22 cellular contexts compared by ENCODE assay signal in the genomic region with DNA sequence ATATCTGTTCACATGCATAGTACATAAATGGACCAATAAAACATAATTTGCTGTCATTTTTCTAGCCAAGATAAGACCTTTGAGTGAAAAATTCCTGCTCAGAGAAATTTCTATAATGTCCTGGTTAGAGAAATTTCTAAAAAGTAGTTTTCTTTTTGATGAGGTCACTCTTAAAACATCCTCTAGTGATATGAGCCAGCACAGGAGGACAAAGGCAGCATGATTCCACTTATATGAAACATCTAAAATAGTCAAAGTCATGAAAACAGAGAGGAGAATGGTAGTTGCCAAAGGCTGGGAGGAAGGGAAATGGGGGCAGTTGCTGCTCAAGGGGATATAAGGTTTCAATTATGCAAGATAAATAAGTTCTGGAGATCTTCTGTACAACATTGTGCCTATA.
A peak's percentile ranks its signal among the peaks of the same experiment; 100 is the strongest.
DNase-seq lines count a peak whose midpoint lies in the region; ATAC-seq and TF ChIP-seq lines count a peak whose summit lies in the region.
"Had no signal": no experiment of that assay in that cellular context is flagged by ENCODE, and none has a peak within 500 bp of the region (broad histone marks: within the 10 kb centered on the region; RNA-seq: fewer than 3 reads in every experiment).

No MANE protein-coding gene starts in this region.

- H4K20me1 ChIP-seq in SK-N-SH (ENCODE audit: insufficient read depth) (no peaks in the 10 kb centered on the region), osteoblast (ENCODE audit: insufficient read depth, low read length) (no peaks in the 10 kb centered on the region)

- H2AFZ ChIP-seq in SK-N-SH (ENCODE audit: low read depth) (no peak overlapping the region), osteoblast (ENCODE audit: low read length) (no peak overlapping the region)

- H3F3A ChIP-seq in SK-N-SH (replicated peaks; ENCODE audit: insufficient read depth): peaks cover 13% of the 10 kb centered on the region

- H3K4me1 ChIP-seq in SK-N-SH (ENCODE audit: control insufficient read depth in 1 of 2, insufficient read depth in 2 of 2, low read depth in 1 of 2, low read length in 1 of 2): peaks cover 0 to 9% of the 10 kb centered on the region in 2 experiments; a peak in 2 of 4 replicates
- H3K4me1 ChIP-seq in osteoblast (ENCODE audit: insufficient read depth, low read length): peaks cover 17% of the 10 kb centered on the region
- H3K4me1 ChIP-seq: breast epithelium had no signal

- no peaks in the 10 kb centered on the region for H3K9me2 ChIP-seq in SK-N-SH

- POLR2A ChIA-PET in SK-N-SH (lab: Yijun Ruan, JAX): no interaction called here

- TF ChIP-seq CTCF in SK-N-SH (IDR thresholded peaks at IDR 0.05) (no peak), osteoblast (IDR thresholded peaks at IDR 0.05; ENCODE audit: extremely low read depth, low read depth, low read length) (no peak)

- H3K36me3 ChIP-seq in SK-N-SH (replicated peaks in 1 of 2; ENCODE audit: control insufficient read depth in 1 of 2, insufficient read depth in 2 of 2, low read length in 1 of 2) (peaks cover 0 to 6% of the 10 kb centered on the region in 2 experiments), osteoblast (ENCODE audit: insufficient read depth, low read length) (no peaks in the 10 kb centered on the region)
- H3K36me3 ChIP-seq: breast epithelium, thoracic aorta had no signal

- DNase-seq in EH (ENCODE audit: low read depth) (peak; percentile 72), SK-N-SH (no peak), dedifferentiated amniotic fluid mesenchymal stem cell (ENCODE audit: extremely low spot score) (peak; percentile 27), osteoblast (ENCODE audit: insufficient read length, low spot score, missing footprints) (peak; percentile 25), NCI-H748 treated with DMSO at 0.1 percent for 48 hours (lab: John Stamatoyannopoulos, UW) (no peak), OCI-M2 (lab: John Stamatoyannopoulos, UW; ENCODE audit: unreplicated experiment) (no peak)
- DNase-seq: activated CD4-positive, CD25-positive, alpha-beta regulatory T cell; activated T-cell treated with anti-CD3 and anti-CD28 coated beads, Interleukin-2, amount 50 U/mL, for 4 hours; CD8-positive, alpha-beta memory T cell; DMS79 treated with DMSO at 0.1 percent for 48 hours; dorsolateral prefrontal cortex; NCI-H1417 treated with DMSO at 0.1 percent for 48 hours; NCI-H2171; NCI-H774; PC-3; retina; T-helper 9 cell had no signal

- no peaks in the 10 kb centered on the region for H3K9me3 ChIP-seq in SK-N-SH
- H3K9me3 ChIP-seq in osteoblast (ENCODE audit: low read depth, low read length): no peaks in the 10 kb centered on the region
- H3K9me3 ChIP-seq: breast epithelium, thoracic aorta had no signal

- ATAC-seq in GM21786 (IDR thresholded peaks at IDR 0.05; ENCODE audit: unreplicated experiment): no peak
- ATAC-seq in HG02623 (IDR thresholded peaks at IDR 0.05; ENCODE audit: unreplicated experiment): no peak
- ATAC-seq: activated T-cell treated with anti-CD3 and anti-CD28 coated beads, Interleukin-2, amount 50 U/mL, for 4 hours; PC-3; stimulated activated effector memory CD8-positive, alpha-beta T cell treated with anti-CD3 and anti-CD28 coated beads, Interleukin-12 subunit alpha, Interleukin-12 subunit beta, amount 100 ng/mL, for 72 hours had no signal

- H3K79me2 ChIP-seq in SK-N-SH (ENCODE audit: insufficient read depth): no peaks in the 10 kb centered on the region
- H3K79me2 ChIP-seq in osteoblast (ENCODE audit: insufficient read depth, low read length): no peaks in the 10 kb centered on the region

- H3K27me3 ChIP-seq in SK-N-SH (ENCODE audit: insufficient read depth) (no peaks in the 10 kb centered on the region), osteoblast (ENCODE audit: insufficient read depth, low read length) (no peaks in the 10 kb centered on the region)
- H3K27me3 ChIP-seq: breast epithelium, dorsolateral prefrontal cortex had no signal

- H3K27ac ChIP-seq in SK-N-SH (ENCODE audit: low read depth in 2 of 2, low read length in 1 of 2) (peak overlapping the region in 1 of 2 experiments; percentile 35; a peak in 2 of 4 replicates), osteoblast (ENCODE audit: low read depth, low read length) (peak overlapping the region; percentile 21)
- H3K27ac ChIP-seq: breast epithelium, dorsolateral prefrontal cortex, thoracic aorta had no signal

- H3K4me3 ChIP-seq in SK-N-SH (ENCODE audit: low read depth in 2 of 2, low read length in 1 of 2) (no peak overlapping the region), osteoblast (ENCODE audit: insufficient read depth, low read length) (no peak overlapping the region)
- H3K4me3 ChIP-seq: breast epithelium, dorsolateral prefrontal cortex, thoracic aorta had no signal

- H3K4me2 ChIP-seq in SK-N-SH: peak overlapping the region; percentile 8; the same call in 1 of the 2 replicates
- peak overlapping the region; percentile 48 for H3K4me2 ChIP-seq in osteoblast (ENCODE audit: insufficient read depth, low read length)

- no peak overlapping the region for H3K9ac ChIP-seq in SK-N-SH

- no peak for TF ChIP-seq RAD21 in SK-N-SH (IDR thresholded peaks at IDR 0.05; ENCODE audit: low read length)

- CTCF ChIA-PET in SK-N-SH (lab: Yijun Ruan, JAX): no interaction called here

- TF ChIP-seq EP300 in SK-N-SH (IDR thresholded peaks at IDR 0.05; ENCODE audit: borderline replicate concordance in 1 of 2, low read depth in 1 of 2, low read length in 1 of 2): no peak

TF ChIP-seq in SK-N-SH, 30 proteins besides CTCF, POLR2A, EP300 and RAD21:
- TF ChIP-seq TEAD4 (IDR thresholded peaks at IDR 0.05; ENCODE audit: borderline replicate concordance, insufficient read depth): no peak
- peak; percentile 34 for TF ChIP-seq JUND (IDR thresholded peaks at IDR 0.05)
- peak; percentile 48 for TF ChIP-seq TCF12 (IDR thresholded peaks at IDR 0.05)

Comparison
In these comparisons a context has a peak if more than half of its experiments do, and no peak if none do; other contexts are left out.
1. DNase-seq: peak in EH (single experiment), dedifferentiated amniotic fluid mesenchymal stem cell (single experiment) and osteoblast (single experiment); none in SK-N-SH (single experiment), NCI-H748 treated with DMSO at 0.1 percent for 48 hours (single experiment) and OCI-M2 (single experiment).